8 cellular contexts compared by ENCODE assay signal in the genomic region with DNA sequence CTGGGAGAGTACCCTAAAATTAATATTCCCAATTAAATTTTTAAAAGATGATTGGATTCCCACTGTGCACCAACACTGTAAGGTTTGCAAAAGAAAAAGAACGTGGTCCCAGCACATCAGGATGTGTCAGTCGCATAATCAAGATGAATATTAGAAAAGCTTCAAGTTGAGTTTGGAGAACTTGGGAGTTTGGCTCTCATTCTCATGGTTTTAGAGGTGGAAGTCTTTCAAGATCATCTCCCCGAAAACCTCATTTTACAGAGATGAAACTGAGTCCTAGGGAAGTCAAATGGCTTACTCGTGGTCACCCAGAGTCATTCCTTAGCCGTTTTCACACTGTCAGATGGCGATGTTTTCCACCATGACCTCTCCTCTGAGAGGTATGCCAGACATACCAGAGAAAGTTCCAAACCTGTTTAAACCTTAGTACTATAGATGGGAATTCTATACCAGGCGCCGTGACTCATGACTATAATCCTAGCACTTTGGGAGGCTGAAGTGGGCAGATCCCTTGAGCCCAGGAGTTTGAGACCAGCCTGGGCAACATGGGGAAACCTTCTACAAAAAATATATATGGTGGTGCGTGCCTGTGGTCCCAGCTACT. TPM values are rescaled to one million over a fixed set of nuclear protein-coding genes. Genes with fewer than 3 reads are reported as not detected.
DNase-seq lines count a peak whose midpoint lies in the region; ATAC-seq lines count a peak whose summit lies in the region.

No MANE protein-coding gene starts in this region.

- H3K9ac ChIP-seq in stomach smooth muscle (ENCODE audit: low read length in 2 of 2), result peak overlapping the region; percentile 50 to 84

- peaks cover 36% of the 10 kb centered on the region for H3K4me1 Mint-ChIP-seq in activated T-helper 17 cell treated with anti-CD3 and anti-CD28 coated beads, Interleukin-2, amount 50 U/mL, for 72 hours

- H3K36me3 Mint-ChIP-seq in activated T-helper 17 cell treated with anti-CD3 and anti-CD28 coated beads, Interleukin-2, amount 50 U/mL, for 72 hours (ENCODE audit: low read depth), result peaks cover 62% of the 10 kb centered on the region

- no peak overlapping the region for H3K27ac ChIP-seq in stomach smooth muscle (ENCODE audit: low read length)

- H3K27ac Mint-ChIP-seq in activated T-helper 17 cell treated with anti-CD3 and anti-CD28 coated beads, Interleukin-2, amount 50 U/mL, for 72 hours, result peak overlapping the region; percentile 89

- H3K4me3 ChIP-seq in iPS-18c (ENCODE audit: insufficient read depth, low read depth, low read length) (peak overlapping the region; percentile 73), stomach smooth muscle (ENCODE audit: low read length in 2 of 2) (peak overlapping the region; percentile 84 to 85)

- DNase-seq in NCI-H526 treated with DMSO at 0.1 percent for 48 hours (lab: John Stamatoyannopoulos, UW) (peak; percentile 37), NCI-H526 (lab: John Stamatoyannopoulos, UW) (no peak), anterior cingulate cortex (lab: John Stamatoyannopoulos, UW) (no peak), NCI-H2227 (lab: John Stamatoyannopoulos, UW; ENCODE audit: unreplicated experiment) (no peak)

- no peaks in the 10 kb centered on the region for H3K27me3 Mint-ChIP-seq in activated T-helper 17 cell treated with anti-CD3 and anti-CD28 coated beads, Interleukin-2, amount 50 U/mL, for 72 hours

- H3K4me3 Mint-ChIP-seq in activated T-helper 17 cell treated with anti-CD3 and anti-CD28 coated beads, Interleukin-2, amount 50 U/mL, for 72 hours, result peak overlapping the region; percentile 90

- no peaks in the 10 kb centered on the region for H3K9me3 Mint-ChIP-seq in activated T-helper 17 cell treated with anti-CD3 and anti-CD28 coated beads, Interleukin-2, amount 50 U/mL, for 72 hours

- H3K27me3 ChIP-seq in stomach smooth muscle (ENCODE audit: control insufficient read depth in 1 of 2, insufficient read depth in 2 of 2, low read length in 2 of 2), result no peaks in the 10 kb centered on the region

- H3K9me3 ChIP-seq in iPS-18c (ENCODE audit: control insufficient read depth, insufficient read depth, low read length) (peaks cover 2% of the 10 kb centered on the region), stomach smooth muscle (ENCODE audit: control insufficient read depth in 2 of 2, low read length in 2 of 2) (no peaks in the 10 kb centered on the region)

- H3K4me1 ChIP-seq in stomach smooth muscle (ENCODE audit: control insufficient read depth, insufficient read depth, low read length), result peaks cover 27% of the 10 kb centered on the region

- ATAC-seq in activated T-helper 17 cell treated with anti-CD3 and anti-CD28 coated beads, Interleukin-2, amount 50 U/mL, for 72 hours (replicated peaks), result no peak
- ATAC-seq in GM18520 (IDR thresholded peaks at IDR 0.05; ENCODE audit: unreplicated experiment), result no peak

- peaks cover 0 to 4% of the 10 kb centered on the region in 2 donors for H3K36me3 ChIP-seq in stomach smooth muscle (ENCODE audit: control insufficient read depth in 2 of 2, insufficient read depth in 2 of 2, low read length in 2 of 2)

RNA-seq across cellular contexts. Expression of a gene that starts 1.2 kb away (rescaled TPM):
- total RNA-seq in activated T-helper 17 cell treated with anti-CD3 and anti-CD28 coated beads, Interleukin-2, amount 50 U/mL, for 72 hours, result 10 to 100 TPM; 89.3 to 98.4 TPM
